Comparison of ENCODE assay signal across 8 cellular contexts in the genomic region with DNA sequence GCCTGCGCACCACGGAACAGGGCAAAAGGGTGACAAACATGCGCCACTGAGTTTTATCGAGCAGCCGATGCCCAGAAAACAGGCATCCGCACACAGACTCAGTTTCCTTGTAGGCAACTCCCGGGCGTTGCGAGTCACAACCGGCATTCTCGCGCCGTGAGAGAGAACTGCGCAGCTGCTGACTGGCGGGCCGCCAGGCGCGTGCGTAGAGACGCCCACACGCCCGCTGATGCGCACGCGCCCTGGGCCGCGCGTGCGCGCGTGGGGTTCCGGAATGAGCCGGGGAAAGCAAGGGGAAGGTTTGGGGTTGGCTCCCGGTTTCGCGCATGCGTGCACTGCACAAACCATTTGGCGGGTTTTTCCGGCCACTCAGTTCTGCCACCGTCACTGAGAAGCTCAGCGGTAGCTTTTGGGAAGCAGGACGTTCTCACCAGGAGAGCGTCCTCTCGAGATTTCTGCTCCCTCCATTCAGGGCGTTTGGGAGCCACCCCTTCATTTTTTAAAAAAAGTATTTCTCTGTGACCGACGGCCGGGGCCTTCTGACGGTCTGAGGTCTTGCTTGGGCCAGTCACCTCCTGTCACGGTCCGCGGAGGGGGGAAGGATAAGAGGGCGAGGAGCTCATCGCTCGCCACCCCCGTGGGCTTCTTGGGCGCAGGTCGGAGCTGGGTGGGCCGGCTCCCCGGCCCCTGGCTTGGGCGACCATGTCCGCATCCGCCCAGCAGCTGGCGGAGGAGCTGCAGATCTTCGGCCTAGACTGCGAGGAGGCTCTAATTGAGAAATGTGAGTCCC. TPM values are rescaled to one million over a fixed set of nuclear protein-coding genes. Genes with fewer than 3 reads are reported as not detected.
DNase-seq lines count a peak whose midpoint lies in the region; ATAC-seq and TF ChIP-seq lines count a peak whose summit lies in the region.

A gene with protein sequence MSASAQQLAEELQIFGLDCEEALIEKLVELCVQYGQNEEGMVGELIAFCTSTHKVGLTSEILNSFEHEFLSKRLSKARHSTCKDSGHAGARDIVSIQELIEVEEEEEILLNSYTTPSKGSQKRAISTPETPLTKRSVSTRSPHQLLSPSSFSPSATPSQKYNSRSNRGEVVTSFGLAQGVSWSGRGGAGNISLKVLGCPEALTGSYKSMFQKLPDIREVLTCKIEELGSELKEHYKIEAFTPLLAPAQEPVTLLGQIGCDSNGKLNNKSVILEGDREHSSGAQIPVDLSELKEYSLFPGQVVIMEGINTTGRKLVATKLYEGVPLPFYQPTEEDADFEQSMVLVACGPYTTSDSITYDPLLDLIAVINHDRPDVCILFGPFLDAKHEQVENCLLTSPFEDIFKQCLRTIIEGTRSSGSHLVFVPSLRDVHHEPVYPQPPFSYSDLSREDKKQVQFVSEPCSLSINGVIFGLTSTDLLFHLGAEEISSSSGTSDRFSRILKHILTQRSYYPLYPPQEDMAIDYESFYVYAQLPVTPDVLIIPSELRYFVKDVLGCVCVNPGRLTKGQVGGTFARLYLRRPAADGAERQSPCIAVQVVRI (plus strand): TSS at position 372 of the 790 bp plus-strand sequence. CDS start 331 bp downstream, at position 703.

- ATAC-seq in HG03432 (IDR thresholded peaks at IDR 0.05; ENCODE audit: unreplicated experiment) = peak; percentile 81

- no peaks in the 10 kb centered on the region for H3K36me3 ChIP-seq in kidney epithelial cell (ENCODE audit: control insufficient read depth, insufficient read depth, low read length)

- H3K27me3 ChIP-seq in kidney epithelial cell (ENCODE audit: control insufficient read depth, insufficient read depth, low read length) = no peaks in the 10 kb centered on the region

- TF ChIP-seq CTCF in kidney epithelial cell (IDR thresholded peaks at IDR 0.05; ENCODE audit: insufficient read depth, low read length, poor library complexity, severe bottlenecking) = no peak

- peak; percentile 99 for TF ChIP-seq POLR2A in GM19193 (IDR thresholded peaks at IDR 0.05; ENCODE audit: extremely low read depth, insufficient read depth, insufficient read length)

- peak; percentile 87 to 91 for DNase-seq in AML-193 (lab: John Stamatoyannopoulos, UW)
- peak; percentile 93 for DNase-seq in NCI-H510A (lab: John Stamatoyannopoulos, UW)
- DNase-seq in activated CD4-positive, alpha-beta T cell treated with anti-CD3 and anti-CD28 coated beads for 1 hour = peak; percentile 95
- peak; percentile 43 to 73 for DNase-seq in cerebellar nuclear complex (lab: John Stamatoyannopoulos, UW)
- DNase-seq in kidney epithelial cell (ENCODE audit: low read depth) = peak; percentile 68
- peak; percentile 96 for DNase-seq in stimulated activated CD4-positive, alpha-beta T cell treated with anti-CD3 and anti-CD28 coated beads, Interleukin-15, amount 100 ng/mL, for 24 hours

- H3K4me3 ChIP-seq in kidney epithelial cell (ENCODE audit: low read depth, low read length) = peak within 1 kb of the TSS; percentile 77

RNA-seq across cellular contexts. Expression of the gene that starts here (rescaled TPM):
- 8.9 and 11.5 TPM in 2 replicates for total RNA-seq in kidney epithelial cell

Comparison
In these comparisons a context has a peak if more than half of its experiments do, and no peak if none do; other contexts are left out.
1. Peak in every context shown above with its lines: DNase-seq, ATAC-seq and H3K4me3 ChIP-seq.